In the genomic region with DNA sequence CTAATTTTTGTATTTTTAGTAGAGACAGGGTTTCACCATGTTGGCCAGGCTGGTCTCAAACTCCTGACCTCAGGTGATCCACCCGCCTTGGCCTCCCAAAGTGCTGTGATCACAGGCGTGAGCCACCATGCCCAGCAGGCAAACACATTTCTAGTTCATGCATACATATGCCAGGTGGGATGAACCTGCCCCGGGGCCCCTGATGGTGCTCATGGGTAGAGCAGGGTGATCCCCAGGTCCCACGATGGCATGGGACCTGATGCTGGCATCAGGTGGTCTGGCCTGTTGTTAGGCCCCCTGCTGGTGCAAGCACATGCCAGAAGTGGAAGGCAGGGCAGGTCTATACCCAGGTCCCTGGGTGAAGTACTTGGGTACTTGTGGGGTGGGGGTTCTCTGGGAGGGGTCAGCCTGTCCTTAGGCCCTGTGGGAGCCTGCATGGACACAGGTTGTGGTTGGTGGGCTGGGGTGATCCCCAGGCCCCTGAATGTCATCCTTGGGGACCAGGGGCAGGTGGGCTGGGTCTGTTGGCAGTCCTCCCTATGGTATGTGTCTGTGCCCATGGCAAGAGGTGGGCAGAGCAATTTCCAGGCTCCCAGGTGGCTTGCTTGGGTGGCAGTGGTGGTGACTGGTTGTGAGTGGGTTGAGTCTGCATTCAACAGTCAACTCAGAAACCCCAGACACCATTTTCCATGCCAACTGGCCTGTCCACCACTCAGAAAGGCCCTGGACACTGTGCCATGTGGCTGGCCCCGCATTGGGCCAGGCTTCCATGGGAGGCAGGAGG, we compare ENCODE assay signal across 19 cellular contexts. TPM values are rescaled to one million over a fixed set of nuclear protein-coding genes. Genes with fewer than 3 reads are reported as not detected.
"Had no signal": no experiment of that assay in that cellular context is flagged by ENCODE, and none has a peak within 500 bp of the region (broad histone marks: within the 10 kb centered on the region; RNA-seq: fewer than 3 reads in every experiment).

No MANE protein-coding gene starts in this region.

- H3K27ac ChIP-seq: esophagus squamous epithelium, heart right ventricle, right lobe of liver, tibial artery, uterus, WERI-Rb-1 had no signal

- ATAC-seq: activated CD4-positive, alpha-beta T cell treated with anti-CD3 and anti-CD28 coated beads for 36 hours; heart right ventricle; mucosa of descending colon; right lobe of liver had no signal

- H3K9me3 ChIP-seq: esophagus squamous epithelium, heart right ventricle, mucosa of descending colon, right lobe of liver, tibial artery, uterus had no signal

- H3K36me3 ChIP-seq: right lobe of liver, uterus had no signal

- H3K4me1 ChIP-seq: esophagus squamous epithelium, tibial artery had no signal

- H3K4me3 ChIP-seq: esophagus squamous epithelium, heart right ventricle, mucosa of descending colon, right lobe of liver, tibial artery, uterus had no signal

- DNase-seq: activated CD4-positive, alpha-beta memory T cell treated with anti-CD3 and anti-CD28 coated beads, Interleukin-2, amount 10 ng/mL, durations not matched to agents 7 days and 5 days; activated CD4-positive, alpha-beta T cell treated with anti-CD3 and anti-CD28 coated beads for 36 hours; activated T-cell treated with anti-CD3 and anti-CD28 coated beads, Interleukin-2, amount 50 U/mL, for 1 hour; effector CD8-positive, alpha-beta T cell; esophagus squamous epithelium; heart right ventricle; left ventricle myocardium superior; mucosa of descending colon; naive B cell; stimulated activated naive CD4-positive, alpha-beta T cell; substantia nigra; T-helper 2 cell; WERI-Rb-1 had no signal

- H3K27me3 ChIP-seq: esophagus squamous epithelium, heart right ventricle, right lobe of liver, tibial artery, uterus had no signal

RNA-seq across cellular contexts. Expression of a gene that starts 9.6 kb away (rescaled TPM):
- total RNA-seq: endothelial cell of umbilical vein, esophagus squamous epithelium, left ventricle myocardium superior, osteocyte, pulmonary artery endothelial cell, right lobe of liver had no signal

RNA-seq across cellular contexts. Expression of a gene that starts 49.1 kb away (rescaled TPM):
- total RNA-seq: endothelial cell of umbilical vein, heart right ventricle, left ventricle myocardium superior had no signal
